Comparison of ENCODE assay signal across 27 cellular contexts in genomic region chr9:115084709-115085108, GRCh38. TPM values are rescaled to one million over a fixed set of nuclear protein-coding genes. Genes with fewer than 3 reads are reported as not detected.
"Had no signal": no experiment of that assay in that cellular context is flagged by ENCODE, and none has a peak within 500 bp of the region (broad histone marks: within the 10 kb centered on the region; RNA-seq: fewer than 3 reads in every experiment).

No MANE protein-coding gene starts in this region.

- H3K27ac ChIP-seq: dorsolateral prefrontal cortex, parathyroid adenoma, skin epidermis, spleen, thoracic aorta had no signal

- H3K4me1 Mint-ChIP-seq: endodermal cell; immature natural killer cell; naive B cell; stimulated activated naive B cell treated with anti-CD40 and anti-IgM and Interleukin-4, amounts not matched to agents 10 μg/mL and 1 μg/mL and 100 μg/mL, for 72 hours had no signal

- H2AFZ ChIP-seq: parathyroid adenoma had no signal

- H3K36me3 Mint-ChIP-seq: immature natural killer cell; mesothelial cell of epicardium; naive B cell; natural killer cell treated with Interleukin-12 subunit alpha and Interleukin-12 subunit beta and Interleukin-15 and Interleukin-18, amount 100 ng/mL, for 72 hours; stimulated activated naive B cell treated with anti-CD40 and anti-IgM and Interleukin-4, amounts not matched to agents 10 μg/mL and 1 μg/mL and 100 μg/mL, for 72 hours had no signal

- H3K4me3 Mint-ChIP-seq: endodermal cell; immature natural killer cell; mesothelial cell of epicardium; naive B cell; natural killer cell treated with Interleukin-12 subunit alpha and Interleukin-12 subunit beta and Interleukin-15 and Interleukin-18, amount 100 ng/mL, for 72 hours; neural crest cell; stimulated activated naive B cell treated with anti-CD40 and anti-IgM and Interleukin-4, amounts not matched to agents 10 μg/mL and 1 μg/mL and 100 μg/mL, for 72 hours; stimulated activated naive CD8-positive, alpha-beta T cell treated with anti-CD3 and anti-CD28 coated beads, Interleukin-15, Interleukin-2, amounts not matched to agents 100 ng/mL and 50 ng/mL, for 24 hours had no signal

- H3K4me3 ChIP-seq: dorsolateral prefrontal cortex, esophagus squamous epithelium, lung, mucosa of descending colon, skin epidermis, spleen, thoracic aorta, vagina had no signal

- H3K27me3 Mint-ChIP-seq: progenitor cell of endocrine pancreas had no signal

- DNase-seq: dorsolateral prefrontal cortex; effector CD8-positive, alpha-beta T cell; endodermal cell; esophagus squamous epithelium; hypothalamus; immature natural killer cell; islet precursor cell; mesenchymal stem cell; mucosa of descending colon; naive B cell; right cardiac atrium; spleen; stimulated activated CD4-positive, alpha-beta T cell treated with anti-CD3 and anti-CD28 coated beads, Interleukin-2, amount 100 ng/mL, for 48 hours; stimulated activated naive B cell treated with anti-CD40 and anti-IgM and Interleukin-4, amounts not matched to agents 10 μg/mL and 1 μg/mL and 100 μg/mL, for 72 hours; trophoblast cell had no signal

- H3K9ac ChIP-seq: parathyroid adenoma had no signal

- H3K9me3 ChIP-seq: esophagus squamous epithelium, mucosa of descending colon, spleen, thoracic aorta, vagina had no signal

- H3K4me1 ChIP-seq: parathyroid adenoma, spleen, vagina had no signal

- ATAC-seq: mucosa of descending colon; natural killer cell treated with Interleukin-12 subunit alpha and Interleukin-12 subunit beta and Interleukin-15 and Interleukin-18, amount 100 ng/mL, for 72 hours; right cardiac atrium; stimulated activated naive B cell treated with anti-CD40 and anti-IgM and Interleukin-4, amounts not matched to agents 10 μg/mL and 1 μg/mL and 100 μg/mL, for 72 hours had no signal

- H3K36me3 ChIP-seq: vagina had no signal

- H3K79me2 ChIP-seq: parathyroid adenoma had no signal

- FAIRE-seq: colon, frontal cortex had no signal

- H3K27me3 ChIP-seq: dorsolateral prefrontal cortex, esophagus squamous epithelium, spleen, vagina had no signal

- H3K9me3 Mint-ChIP-seq: endodermal cell; immature natural killer cell; mesothelial cell of epicardium; naive B cell; natural killer cell treated with Interleukin-12 subunit alpha and Interleukin-12 subunit beta and Interleukin-15 and Interleukin-18, amount 100 ng/mL, for 72 hours; neural crest cell; stimulated activated naive B cell treated with anti-CD40 and anti-IgM and Interleukin-4, amounts not matched to agents 10 μg/mL and 1 μg/mL and 100 μg/mL, for 72 hours; stimulated activated naive CD8-positive, alpha-beta T cell treated with anti-CD3 and anti-CD28 coated beads, Interleukin-15, Interleukin-2, amounts not matched to agents 100 ng/mL and 50 ng/mL, for 24 hours had no signal

- H3K27ac Mint-ChIP-seq: endodermal cell; immature natural killer cell; mesothelial cell of epicardium; naive B cell; natural killer cell treated with Interleukin-12 subunit alpha and Interleukin-12 subunit beta and Interleukin-15 and Interleukin-18, amount 100 ng/mL, for 72 hours; progenitor cell of endocrine pancreas; stimulated activated naive B cell treated with anti-CD40 and anti-IgM and Interleukin-4, amounts not matched to agents 10 μg/mL and 1 μg/mL and 100 μg/mL, for 72 hours; stimulated activated naive CD8-positive, alpha-beta T cell treated with anti-CD3 and anti-CD28 coated beads, Interleukin-15, Interleukin-2, amounts not matched to agents 100 ng/mL and 50 ng/mL, for 24 hours had no signal

RNA-seq across cellular contexts. Expression of gene TNC, which starts 33.2 kb away (rescaled TPM):
- polyA plus RNA-seq: immature natural killer cell had no signal
